Comparison of ENCODE assay signal across 24 cellular contexts in the genomic region with DNA sequence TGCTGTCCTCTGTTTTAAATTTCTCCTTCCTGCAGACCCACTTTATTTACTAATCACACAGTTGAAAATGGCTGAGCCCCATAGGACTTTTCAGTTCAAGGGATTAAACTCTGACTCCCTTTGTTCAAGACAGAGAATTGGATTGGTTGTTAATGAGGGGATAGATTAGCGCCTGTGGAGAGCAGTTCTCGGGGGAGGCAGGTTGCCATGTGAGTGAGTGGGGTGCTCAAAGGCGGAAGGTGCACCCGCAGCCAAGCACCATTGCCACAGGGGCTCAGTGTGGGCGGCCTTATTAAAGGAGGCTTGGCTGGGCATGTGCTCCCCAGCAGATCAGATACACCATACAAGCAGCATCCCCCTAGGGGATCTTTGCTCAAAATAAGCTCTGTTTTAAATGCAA. TPM values are rescaled to one million over a fixed set of nuclear protein-coding genes. Genes with fewer than 3 reads are reported as not detected.
DNase-seq lines count a peak whose midpoint lies in the region; ATAC-seq and TF ChIP-seq lines count a peak whose summit lies in the region.
"Had no signal": no experiment of that assay in that cellular context is flagged by ENCODE, and none has a peak within 500 bp of the region (broad histone marks: within the 10 kb centered on the region; RNA-seq: fewer than 3 reads in every experiment).

No MANE protein-coding gene starts in this region.

- ATAC-seq in GM23338 = peak; percentile 89
- peak; percentile 21 for ATAC-seq in foreskin keratinocyte
- no peak for ATAC-seq in stimulated activated naive B cell treated with anti-CD40 and anti-IgM and Interleukin-4, amounts not matched to agents 10 μg/mL and 1 μg/mL and 100 μg/mL, for 72 hours (replicated peaks)
- ATAC-seq: heart left ventricle, lower lobe of right lung had no signal

- H3K36me3 ChIP-seq in GM23338 (ENCODE audit: insufficient read depth) (no peaks in the 10 kb centered on the region), neuron (ENCODE audit: insufficient read depth, low read length) (no peaks in the 10 kb centered on the region)
- H3K36me3 ChIP-seq: heart left ventricle, lower lobe of right lung, suprapubic skin had no signal

- H3K27ac ChIP-seq in GM23338 (ENCODE audit: low read depth) (no peak overlapping the region), foreskin keratinocyte (no peak overlapping the region)
- H3K27ac ChIP-seq: heart left ventricle, lower lobe of right lung, suprapubic skin had no signal

- no peaks in the 10 kb centered on the region for H3K9me3 Mint-ChIP-seq in GM23338
- H3K9me3 Mint-ChIP-seq in stimulated activated naive B cell treated with anti-CD40 and anti-IgM and Interleukin-4, amounts not matched to agents 10 μg/mL and 1 μg/mL and 100 μg/mL, for 72 hours = no peaks in the 10 kb centered on the region
- H3K9me3 Mint-ChIP-seq: activated B cell treated with CpG ODN at 0.5 μM for 24 hours; activated naive CD4-positive, alpha-beta T cell treated with anti-CD3 and anti-CD28 coated beads, Interleukin-2, amount 50 U/mL, for 24 hours had no signal

- no peak overlapping the region for H3K4me3 ChIP-seq in GM23338
- no peak overlapping the region for H3K4me3 ChIP-seq in neuron (ENCODE audit: low read length)
- H3K4me3 ChIP-seq: heart left ventricle, lower lobe of right lung, skin epidermis, suprapubic skin had no signal

- H2AFZ ChIP-seq in GM23338 = peak overlapping the region; percentile 93
- peak overlapping the region; percentile 80 for H2AFZ ChIP-seq in neuron (ENCODE audit: low read depth, low read length)

- peaks cover 1% of the 10 kb centered on the region for H3K27me3 Mint-ChIP-seq in GM23338 (ENCODE audit: insufficient read depth, low read depth, poor library complexity)
- H3K27me3 Mint-ChIP-seq in stimulated activated naive B cell treated with anti-CD40 and anti-IgM and Interleukin-4, amounts not matched to agents 10 μg/mL and 1 μg/mL and 100 μg/mL, for 72 hours = peaks cover 0 to 4% of the 10 kb centered on the region in 2 donors
- H3K27me3 Mint-ChIP-seq: activated B cell treated with CpG ODN at 0.5 μM for 24 hours had no signal

- H3K36me3 Mint-ChIP-seq in GM23338 (ENCODE audit: low read depth) = no peaks in the 10 kb centered on the region
- no peaks in the 10 kb centered on the region for H3K36me3 Mint-ChIP-seq in stimulated activated naive B cell treated with anti-CD40 and anti-IgM and Interleukin-4, amounts not matched to agents 10 μg/mL and 1 μg/mL and 100 μg/mL, for 72 hours
- H3K36me3 Mint-ChIP-seq: activated naive CD4-positive, alpha-beta T cell treated with anti-CD3 and anti-CD28 coated beads, Interleukin-2, amount 50 U/mL, for 24 hours had no signal

- peak overlapping the region; percentile 6 for H3K27ac Mint-ChIP-seq in GM23338
- H3K27ac Mint-ChIP-seq in stimulated activated naive B cell treated with anti-CD40 and anti-IgM and Interleukin-4, amounts not matched to agents 10 μg/mL and 1 μg/mL and 100 μg/mL, for 72 hours = no peak overlapping the region
- H3K27ac Mint-ChIP-seq: activated B cell treated with CpG ODN at 0.5 μM for 24 hours; activated naive CD4-positive, alpha-beta T cell treated with anti-CD3 and anti-CD28 coated beads, Interleukin-2, amount 50 U/mL, for 24 hours had no signal

- peaks cover 10% of the 10 kb centered on the region; the same call in 1 of the 2 replicates for H3K4me1 ChIP-seq in GM23338 (ENCODE audit: insufficient read depth)
- peaks cover 29% of the 10 kb centered on the region for H3K4me1 ChIP-seq in foreskin keratinocyte
- peaks cover 2% of the 10 kb centered on the region for H3K4me1 ChIP-seq in neuron (ENCODE audit: insufficient read depth, low read length)
- H3K4me1 ChIP-seq: lower lobe of right lung had no signal

- H4K20me1 ChIP-seq in GM23338 (replicated peaks; ENCODE audit: insufficient read depth) = no peaks in the 10 kb centered on the region

- H3F3A ChIP-seq in GM23338 (replicated peaks; ENCODE audit: low read depth) = no peaks in the 10 kb centered on the region

- H3K27me3 ChIP-seq in GM23338 (ENCODE audit: insufficient read depth) (no peaks in the 10 kb centered on the region), foreskin keratinocyte (no peaks in the 10 kb centered on the region), neuron (ENCODE audit: insufficient read depth, low read length) (no peaks in the 10 kb centered on the region)
- H3K27me3 ChIP-seq: heart left ventricle, suprapubic skin had no signal

- in situ Hi-C loops in G401 (cut with HindIII; ENCODE audit: low sequenced_read_pairs) = no loop called here

- DNase-seq in GM23338 (ENCODE audit: low spot score) (peak; percentile 27), NCI-H69 (lab: John Stamatoyannopoulos, UW) (peak; percentile 61), foreskin keratinocyte (no peak), NCI-H2029 treated with DMSO at 0.1 percent for 48 hours (lab: John Stamatoyannopoulos, UW) (no peak), G401 (ENCODE audit: low spot score) (no peak)
- no peak for DNase-seq in stimulated activated naive B cell treated with anti-CD40 and anti-IgM and Interleukin-4, amounts not matched to agents 10 μg/mL and 1 μg/mL and 100 μg/mL, for 72 hours
- DNase-seq: activated B cell treated with CpG ODN at 0.5 μM for 24 hours; activated CD4-positive, alpha-beta T cell treated with anti-CD3 and anti-CD28 coated beads, Interleukin-2, amount 50 U/mL, for 48 hours; activated CD8-positive, alpha-beta memory T cell treated with anti-CD3 and anti-CD28 coated beads, Interleukin-2, amount 50 U/mL, for 4 hours; anterior cingulate cortex; C1 segment of cervical spinal cord; dermis blood vessel endothelial cell; heart left ventricle; IMR-90; kidney; lower lobe of right lung; NCI-H1092; NCI-H2081 treated with DMSO at 0.1 percent for 48 hours; OCI-M1; stimulated activated CD4-positive, alpha-beta T cell treated with anti-CD3 and anti-CD28 coated beads, Interleukin-1b, Interleukin-23, amount 100 ng/mL, for 48 hours had no signal

- no peaks in the 10 kb centered on the region for H3K79me2 ChIP-seq in GM23338 (replicated peaks; ENCODE audit: insufficient read depth)

- peaks cover 23% of the 10 kb centered on the region for H3K4me1 Mint-ChIP-seq in GM23338
- H3K4me1 Mint-ChIP-seq in stimulated activated naive B cell treated with anti-CD40 and anti-IgM and Interleukin-4, amounts not matched to agents 10 μg/mL and 1 μg/mL and 100 μg/mL, for 72 hours = peaks cover 0 to 2% of the 10 kb centered on the region in 2 donors
- H3K4me1 Mint-ChIP-seq: activated B cell treated with CpG ODN at 0.5 μM for 24 hours had no signal

- H3K4me2 ChIP-seq in GM23338 = no peak overlapping the region

- no peak overlapping the region for H3K4me3 Mint-ChIP-seq in GM23338
- no peak overlapping the region for H3K4me3 Mint-ChIP-seq in stimulated activated naive B cell treated with anti-CD40 and anti-IgM and Interleukin-4, amounts not matched to agents 10 μg/mL and 1 μg/mL and 100 μg/mL, for 72 hours
- H3K4me3 Mint-ChIP-seq: activated B cell treated with CpG ODN at 0.5 μM for 24 hours; activated naive CD4-positive, alpha-beta T cell treated with anti-CD3 and anti-CD28 coated beads, Interleukin-2, amount 50 U/mL, for 24 hours had no signal

- no peaks in the 10 kb centered on the region for H3K9me2 ChIP-seq in GM23338 (ENCODE audit: insufficient read depth)

- TF ChIP-seq CTCF in GM23338 (conservative IDR thresholded peaks at IDR 0.05; ENCODE audit: low read depth in 2 of 2) (no peak), foreskin keratinocyte (conservative IDR thresholded peaks at IDR 0.05) (no peak)

- no peaks in the 10 kb centered on the region for H3K9me3 ChIP-seq in neuron (ENCODE audit: low read length)
- H3K9me3 ChIP-seq: heart left ventricle, lower lobe of right lung, suprapubic skin had no signal

TF ChIP-seq in GM23338, 12 proteins besides CTCF, POLR2A, EP300 and RAD21 (continues in another document):
- TF ChIP-seq POLR2AphosphoS5 (IDR thresholded peaks at IDR 0.05; ENCODE audit: low read depth) (no peak), JUNB (IDR thresholded peaks at IDR 0.05; ENCODE audit: unreplicated experiment) (no peak), CREB1 (CRISPR knock-in tag; IDR thresholded peaks at IDR 0.05; ENCODE audit: low read depth) (no peak), STAT1 (IDR thresholded peaks at IDR 0.05; ENCODE audit: unreplicated experiment) (no peak), ZNF114 (CRISPR knock-in tag; IDR thresholded peaks at IDR 0.05) (no peak), ZNF331 (CRISPR knock-in tag; IDR thresholded peaks at IDR 0.05; ENCODE audit: low read depth) (no peak), NANOG (IDR thresholded peaks at IDR 0.05; ENCODE audit: borderline replicate concordance) (no peak)
- TF ChIP-seq, protein P1, sequence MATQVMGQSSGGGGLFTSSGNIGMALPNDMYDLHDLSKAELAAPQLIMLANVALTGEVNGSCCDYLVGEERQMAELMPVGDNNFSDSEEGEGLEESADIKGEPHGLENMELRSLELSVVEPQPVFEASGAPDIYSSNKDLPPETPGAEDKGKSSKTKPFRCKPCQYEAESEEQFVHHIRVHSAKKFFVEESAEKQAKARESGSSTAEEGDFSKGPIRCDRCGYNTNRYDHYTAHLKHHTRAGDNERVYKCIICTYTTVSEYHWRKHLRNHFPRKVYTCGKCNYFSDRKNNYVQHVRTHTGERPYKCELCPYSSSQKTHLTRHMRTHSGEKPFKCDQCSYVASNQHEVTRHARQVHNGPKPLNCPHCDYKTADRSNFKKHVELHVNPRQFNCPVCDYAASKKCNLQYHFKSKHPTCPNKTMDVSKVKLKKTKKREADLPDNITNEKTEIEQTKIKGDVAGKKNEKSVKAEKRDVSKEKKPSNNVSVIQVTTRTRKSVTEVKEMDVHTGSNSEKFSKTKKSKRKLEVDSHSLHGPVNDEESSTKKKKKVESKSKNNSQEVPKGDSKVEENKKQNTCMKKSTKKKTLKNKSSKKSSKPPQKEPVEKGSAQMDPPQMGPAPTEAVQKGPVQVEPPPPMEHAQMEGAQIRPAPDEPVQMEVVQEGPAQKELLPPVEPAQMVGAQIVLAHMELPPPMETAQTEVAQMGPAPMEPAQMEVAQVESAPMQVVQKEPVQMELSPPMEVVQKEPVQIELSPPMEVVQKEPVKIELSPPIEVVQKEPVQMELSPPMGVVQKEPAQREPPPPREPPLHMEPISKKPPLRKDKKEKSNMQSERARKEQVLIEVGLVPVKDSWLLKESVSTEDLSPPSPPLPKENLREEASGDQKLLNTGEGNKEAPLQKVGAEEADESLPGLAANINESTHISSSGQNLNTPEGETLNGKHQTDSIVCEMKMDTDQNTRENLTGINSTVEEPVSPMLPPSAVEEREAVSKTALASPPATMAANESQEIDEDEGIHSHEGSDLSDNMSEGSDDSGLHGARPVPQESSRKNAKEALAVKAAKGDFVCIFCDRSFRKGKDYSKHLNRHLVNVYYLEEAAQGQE (IDR thresholded peaks at IDR 0.05; ENCODE audit: unreplicated experiment) = no peak

RNA-seq across cellular contexts. Expression of a gene that starts 7.9 kb away (rescaled TPM):
- 27.4 and 36.9 TPM in 2 replicates for total RNA-seq in GM23338 (2014; rRNA removed; shearing (Covaris generic))
- polyA plus RNA-seq in GM23338 (2016; fragmentation: Nextera tagmentation; extraction: Ambion mirVana) = 30.8 and 38.1 TPM in 2 replicates
- total RNA-seq in foreskin keratinocyte = 13.0 and 14.0 TPM in 2 replicates
- 6.5 and 8.7 TPM in 2 replicates for polyA plus RNA-seq in foreskin keratinocyte
- 2.7 and 5.8 TPM in 2 replicates for total RNA-seq in G401 (2014; rRNA removed; shearing (Covaris generic))

Comparison
In these comparisons a context has a peak if more than half of its experiments do, and no peak if none do; other contexts are left out.
1. ATAC-seq: peak in GM23338 (single experiment) and foreskin keratinocyte (single experiment); none in stimulated activated naive B cell treated with anti-CD40 and anti-IgM and Interleukin-4, amounts not matched to agents 10 μg/mL and 1 μg/mL and 100 μg/mL, for 72 hours (0 of 2).
2. DNase-seq: peak in GM23338 (single experiment) and NCI-H69 (single experiment); none in foreskin keratinocyte (0 of 2), stimulated activated naive B cell treated with anti-CD40 and anti-IgM and Interleukin-4, amounts not matched to agents 10 μg/mL and 1 μg/mL and 100 μg/mL, for 72 hours (single experiment), NCI-H2029 treated with DMSO at 0.1 percent for 48 hours (single experiment) and G401 (single experiment).